In the genomic region with DNA sequence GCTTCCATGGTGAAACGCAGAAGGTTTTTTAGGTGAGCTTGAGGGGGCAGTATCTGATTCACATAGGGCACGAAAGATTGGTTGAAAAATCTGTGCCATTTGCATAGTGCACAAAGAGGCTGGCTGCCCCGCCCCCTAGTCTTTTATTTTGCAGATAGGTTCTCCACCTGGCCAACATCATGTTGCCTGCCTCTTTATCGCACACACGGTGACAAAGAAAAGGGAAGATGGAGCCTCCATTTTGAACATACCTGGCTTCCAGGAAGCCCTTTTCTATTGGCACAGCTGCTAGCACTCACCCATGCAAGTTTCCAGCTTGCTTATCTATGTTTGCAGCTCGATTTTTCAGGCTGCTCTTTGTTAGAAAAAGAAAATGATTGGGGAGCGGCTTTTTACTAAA, we compare ENCODE assay signal across 21 cellular contexts.
DNase-seq lines count a peak whose midpoint lies in the region; TF ChIP-seq lines count a peak whose summit lies in the region.
"Had no signal": no experiment of that assay in that cellular context is flagged by ENCODE, and none has a peak within 500 bp of the region (broad histone marks: within the 10 kb centered on the region; RNA-seq: fewer than 3 reads in every experiment).

No MANE protein-coding gene starts in this region.

- no peaks in the 10 kb centered on the region for H3K36me3 Mint-ChIP-seq in activated CD4-positive, alpha-beta memory T cell treated with anti-CD3 and anti-CD28 coated beads, Interleukin-2, amount 10 ng/mL, durations not matched to agents 7 days and 5 days (ENCODE audit: low read depth)

- no peaks in the 10 kb centered on the region for H3K27me3 ChIP-seq in iPS-20b (ENCODE audit: insufficient read depth, low read length)
- H3K27me3 ChIP-seq: breast epithelium had no signal

- peak; percentile 73 for DNase-seq in DMS153 (lab: John Stamatoyannopoulos, UW)
- no peak for DNase-seq in LNCaP clone FGC (ENCODE audit: low read depth)
- peak; percentile 34 for DNase-seq in NCI-H774 (lab: John Stamatoyannopoulos, UW)
- DNase-seq in CD1c-positive myeloid dendritic cell (ENCODE audit: extremely low spot score), result no peak
- no peak for DNase-seq in stimulated activated naive CD4-positive, alpha-beta T cell treated with Interleukin-2 at 50 U/mL for 16 hours (lab: John Stamatoyannopoulos, UW)
- no peak for DNase-seq in activated CD4-positive, alpha-beta memory T cell treated with anti-CD3 and anti-CD28 coated beads, Interleukin-2, amount 10 ng/mL, durations not matched to agents 7 days and 5 days
- no peak for DNase-seq in GM19238 (ENCODE audit: insufficient read length, low spot score)
- DNase-seq: activated CD4-positive, alpha-beta T cell treated with anti-CD3 and anti-CD28 coated beads for 1 hour; DMS 273 treated with DMSO at 0.1 percent for 48 hours; midbrain; MV-4-11; NCI-H226; SK-N-SH; stimulated activated CD4-positive, alpha-beta T cell treated with anti-CD3 and anti-CD28 coated beads, Interleukin-4, amount 100 ng/mL, for 1 hour; T1000 had no signal

- no peak for TF ChIP-seq CTCF in LNCaP clone FGC (IDR thresholded peaks at IDR 0.05; ENCODE audit: control insufficient read depth, extremely low read depth, insufficient read depth)

- H3K4me1 ChIP-seq in iPS-20b (ENCODE audit: insufficient read depth, low read length), result peaks cover 4% of the 10 kb centered on the region; the same call in 1 of the 2 replicates
- H3K4me1 ChIP-seq: breast epithelium had no signal

- H3K27me3 Mint-ChIP-seq in activated CD4-positive, alpha-beta memory T cell treated with anti-CD3 and anti-CD28 coated beads, Interleukin-2, amount 10 ng/mL, durations not matched to agents 7 days and 5 days, result no peaks in the 10 kb centered on the region

- H3K27ac Mint-ChIP-seq in activated CD4-positive, alpha-beta memory T cell treated with anti-CD3 and anti-CD28 coated beads, Interleukin-2, amount 10 ng/mL, durations not matched to agents 7 days and 5 days, result no peak overlapping the region
- H3K27ac Mint-ChIP-seq: activated T-helper 1 cell treated with anti-CD3 and anti-CD28 coated beads, Interleukin-12 subunit alpha, Interleukin-12 subunit beta, Interleukin-2, Interleukin-4 antibody, amounts not matched to agents 30 ng/mL and 10 ng/mL and 1 ng/mL, durations not matched to agents 14 hours and 24 hours and 36 hours had no signal

- H3K9me3 ChIP-seq in iPS-20b (ENCODE audit: insufficient read depth, low read depth, low read length), result no peaks in the 10 kb centered on the region
- H3K9me3 ChIP-seq: breast epithelium, SK-N-SH had no signal

- POLR2A ChIA-PET in activated CD4-positive, alpha-beta memory T cell treated with anti-CD3 and anti-CD28 coated beads, Interleukin-2, amount 10 ng/mL, durations not matched to agents 7 days and 5 days (lab: Charles Lee), result no interaction called here

- no peak overlapping the region for H3K4me3 Mint-ChIP-seq in activated CD4-positive, alpha-beta memory T cell treated with anti-CD3 and anti-CD28 coated beads, Interleukin-2, amount 10 ng/mL, durations not matched to agents 7 days and 5 days
- H3K4me3 Mint-ChIP-seq: activated T-helper 1 cell treated with anti-CD3 and anti-CD28 coated beads, Interleukin-12 subunit alpha, Interleukin-12 subunit beta, Interleukin-2, Interleukin-4 antibody, amounts not matched to agents 30 ng/mL and 10 ng/mL and 1 ng/mL, durations not matched to agents 14 hours and 24 hours and 36 hours had no signal

- no peaks in the 10 kb centered on the region for H3K4me1 Mint-ChIP-seq in activated CD4-positive, alpha-beta memory T cell treated with anti-CD3 and anti-CD28 coated beads, Interleukin-2, amount 10 ng/mL, durations not matched to agents 7 days and 5 days

- peak overlapping the region; percentile 28; the same call in 1 of the 2 replicates for H3K9ac ChIP-seq in iPS-20b (ENCODE audit: low read depth, low read length)
- H3K9ac ChIP-seq: SK-N-SH had no signal

- H3K4me3 ChIP-seq in LNCaP clone FGC (ENCODE audit: low read depth, low read length), result peak overlapping the region; percentile 18; the same call in 1 of the 2 replicates
- H3K4me3 ChIP-seq in iPS-20b (ENCODE audit: low read length), result no peak overlapping the region
- H3K4me3 ChIP-seq: breast epithelium, smooth muscle cell had no signal

- H3K27ac ChIP-seq in iPS-20b (ENCODE audit: low read length), result no peak overlapping the region
- H3K27ac ChIP-seq: breast epithelium, C4-2B, HL-60 had no signal

- peaks cover 2% of the 10 kb centered on the region for H3K9me3 Mint-ChIP-seq in activated CD4-positive, alpha-beta memory T cell treated with anti-CD3 and anti-CD28 coated beads, Interleukin-2, amount 10 ng/mL, durations not matched to agents 7 days and 5 days

- no peaks in the 10 kb centered on the region for H3K36me3 ChIP-seq in iPS-20b (ENCODE audit: insufficient read depth, low read depth, low read length)
- H3K36me3 ChIP-seq: breast epithelium had no signal

- CTCF ChIA-PET in activated CD4-positive, alpha-beta memory T cell treated with anti-CD3 and anti-CD28 coated beads, Interleukin-2, amount 10 ng/mL, durations not matched to agents 7 days and 5 days (lab: Charles Lee), result no interaction called here

Comparison
In these comparisons a context has a peak if more than half of its experiments do, and no peak if none do; other contexts are left out.
1. DNase-seq: peak in DMS153 (single experiment) and NCI-H774 (single experiment); none in LNCaP clone FGC (single experiment), CD1c-positive myeloid dendritic cell (single experiment), stimulated activated naive CD4-positive, alpha-beta T cell treated with Interleukin-2 at 50 U/mL for 16 hours (single experiment), activated CD4-positive, alpha-beta memory T cell treated with anti-CD3 and anti-CD28 coated beads, Interleukin-2, amount 10 ng/mL, durations not matched to agents 7 days and 5 days (single experiment) and GM19238 (single experiment).